Comparison of ENCODE assay signal across 18 cellular contexts in genomic region chr4:16360694-16361262, GRCh38.
"Had no signal": no experiment of that assay in that cellular context is flagged by ENCODE, and none has a peak within 500 bp of the region (broad histone marks: within the 10 kb centered on the region; RNA-seq: fewer than 3 reads in every experiment).

No MANE protein-coding gene starts in this region.

- DNase-seq: activated CD4-positive, alpha-beta memory T cell treated with anti-CD3 and anti-CD28 coated beads, Interleukin-2, amount 10 ng/mL, durations not matched to agents 7 days and 5 days; activated CD4-positive, alpha-beta T cell treated with anti-CD3 and anti-CD28 coated beads for 4 hours; activated naive CD4-positive, alpha-beta T cell treated with anti-CD3 and anti-CD28 coated beads, Interleukin-2, amount 50 U/mL, for 16 hours; activated T-cell treated with anti-CD3 and anti-CD28 coated beads, Interleukin-2, amount 50 U/mL, for 24 hours; amniotic stem cell; central memory CD4-positive, alpha-beta T cell; effector CD4-positive, alpha-beta T cell; mammary epithelial cell; naive B cell; pancreas; stimulated activated naive CD8-positive, alpha-beta T cell treated with anti-CD3 and anti-CD28 coated beads, Interleukin-15, amount 100 ng/mL, for 72 hours had no signal

- ATAC-seq: left lung; pancreas; sciatic nerve; stimulated activated naive CD8-positive, alpha-beta T cell treated with anti-CD3 and anti-CD28 coated beads, Interleukin-15, amount 100 ng/mL, for 72 hours had no signal

- H3K27ac Mint-ChIP-seq: activated CD4-positive, alpha-beta memory T cell treated with anti-CD3 and anti-CD28 coated beads, Interleukin-2, amount 10 ng/mL, durations not matched to agents 7 days and 5 days; activated T-cell treated with anti-CD3 and anti-CD28 coated beads, Interleukin-2, amount 50 U/mL, for 24 hours; brain; naive B cell; neural progenitor cell; stimulated activated naive CD8-positive, alpha-beta T cell treated with anti-CD3 and anti-CD28 coated beads, Interleukin-15, amount 100 ng/mL, for 72 hours had no signal

- H2AFZ ChIP-seq: hepatocyte, neural progenitor cell had no signal

- H3K36me3 ChIP-seq: esophagus muscularis mucosa, left lung, neural progenitor cell, pancreas had no signal

- H3K4me1 Mint-ChIP-seq: activated CD4-positive, alpha-beta memory T cell treated with anti-CD3 and anti-CD28 coated beads, Interleukin-2, amount 10 ng/mL, durations not matched to agents 7 days and 5 days; naive B cell; neural progenitor cell; stimulated activated naive CD8-positive, alpha-beta T cell treated with anti-CD3 and anti-CD28 coated beads, Interleukin-15, amount 100 ng/mL, for 72 hours had no signal

- H3K27ac ChIP-seq: coronary artery, esophagus muscularis mucosa, hepatocyte, left lung, neural progenitor cell, pancreas had no signal

- H3K4me3 Mint-ChIP-seq: activated CD4-positive, alpha-beta memory T cell treated with anti-CD3 and anti-CD28 coated beads, Interleukin-2, amount 10 ng/mL, durations not matched to agents 7 days and 5 days; activated T-cell treated with anti-CD3 and anti-CD28 coated beads, Interleukin-2, amount 50 U/mL, for 24 hours; brain; naive B cell; neural progenitor cell; stimulated activated naive CD8-positive, alpha-beta T cell treated with anti-CD3 and anti-CD28 coated beads, Interleukin-15, amount 100 ng/mL, for 72 hours had no signal

- H3K4me3 ChIP-seq: coronary artery, esophagus muscularis mucosa, hepatocyte, left lung, neural progenitor cell, pancreas had no signal

- H3K9me3 ChIP-seq: esophagus muscularis mucosa, left lung, pancreas had no signal

- H3K4me1 ChIP-seq: esophagus muscularis mucosa, left lung, neural progenitor cell, pancreas had no signal

- H3K27me3 Mint-ChIP-seq: activated CD4-positive, alpha-beta memory T cell treated with anti-CD3 and anti-CD28 coated beads, Interleukin-2, amount 10 ng/mL, durations not matched to agents 7 days and 5 days; activated T-cell treated with anti-CD3 and anti-CD28 coated beads, Interleukin-2, amount 50 U/mL, for 24 hours; naive B cell; stimulated activated naive CD8-positive, alpha-beta T cell treated with anti-CD3 and anti-CD28 coated beads, Interleukin-15, amount 100 ng/mL, for 72 hours had no signal

- H3K4me2 ChIP-seq: hepatocyte, neural progenitor cell had no signal

- H3K27me3 ChIP-seq: esophagus muscularis mucosa, hepatocyte, left lung, neural progenitor cell, pancreas had no signal

- H3K36me3 Mint-ChIP-seq: brain, neural progenitor cell had no signal

- H3K9me3 Mint-ChIP-seq: activated CD4-positive, alpha-beta memory T cell treated with anti-CD3 and anti-CD28 coated beads, Interleukin-2, amount 10 ng/mL, durations not matched to agents 7 days and 5 days; activated T-cell treated with anti-CD3 and anti-CD28 coated beads, Interleukin-2, amount 50 U/mL, for 24 hours; neural progenitor cell; stimulated activated naive CD8-positive, alpha-beta T cell treated with anti-CD3 and anti-CD28 coated beads, Interleukin-15, amount 100 ng/mL, for 72 hours had no signal

- H3K79me2 ChIP-seq: hepatocyte had no signal
